ENCODE assay signal across 15 cellular contexts in genomic region chr13:37701306-37701705, GRCh38.
A peak's percentile ranks its signal among the peaks of the same experiment; 100 is the strongest.
DNase-seq lines count a peak whose midpoint lies in the region; ATAC-seq and TF ChIP-seq lines count a peak whose summit lies in the region.
"Had no signal": no experiment of that assay in that cellular context is flagged by ENCODE, and none has a peak within 500 bp of the region (broad histone marks: within the 10 kb centered on the region; RNA-seq: fewer than 3 reads in every experiment).

No MANE protein-coding gene starts in this region.

- peak overlapping the region; percentile 94 for H3K27ac ChIP-seq in brain microvascular endothelial cell
- peak overlapping the region in 1 of 2 donors; percentile 2 for H3K27ac ChIP-seq in left lung
- peak overlapping the region; percentile 45 for H3K27ac ChIP-seq in vagina
- H3K27ac ChIP-seq: VCaP had no signal

- H3K27me3 ChIP-seq in brain microvascular endothelial cell (replicated peaks) (no peaks in the 10 kb centered on the region), left lung (no peaks in the 10 kb centered on the region), vagina (no peaks in the 10 kb centered on the region)
- H3K27me3 ChIP-seq: right atrium auricular region had no signal

- H3K9me3 Mint-ChIP-seq in activated naive CD8-positive, alpha-beta T cell treated with anti-CD3 and anti-CD28 coated beads, Interleukin-2, amount 50 U/mL, for 24 hours = peaks cover 10% of the 10 kb centered on the region
- no peaks in the 10 kb centered on the region for H3K9me3 Mint-ChIP-seq in activated naive CD8-positive, alpha-beta T cell treated with anti-CD3 and anti-CD28 coated beads for 36 hours
- no peaks in the 10 kb centered on the region for H3K9me3 Mint-ChIP-seq in stimulated activated naive B cell treated with anti-CD40 and anti-IgM and Interleukin-4, amounts not matched to agents 10 μg/mL and 1 μg/mL and 100 μg/mL, for 72 hours

- peak overlapping the region; percentile 2 for H3K27ac Mint-ChIP-seq in activated naive CD8-positive, alpha-beta T cell treated with anti-CD3 and anti-CD28 coated beads, Interleukin-2, amount 50 U/mL, for 24 hours
- no peak overlapping the region for H3K27ac Mint-ChIP-seq in activated naive CD8-positive, alpha-beta T cell treated with anti-CD3 and anti-CD28 coated beads for 36 hours
- no peak overlapping the region for H3K27ac Mint-ChIP-seq in stimulated activated naive B cell treated with anti-CD40 and anti-IgM and Interleukin-4, amounts not matched to agents 10 μg/mL and 1 μg/mL and 100 μg/mL, for 72 hours
- H3K27ac Mint-ChIP-seq: naive thymus-derived CD8-positive, alpha-beta T cell had no signal

- H3K4me3 ChIP-seq in brain microvascular endothelial cell (ENCODE audit: low read depth, low read length) = no peak overlapping the region
- no peak overlapping the region for H3K4me3 ChIP-seq in left lung
- H3K4me3 ChIP-seq in vagina = no peak overlapping the region
- H3K4me3 ChIP-seq: right atrium auricular region had no signal

- H3K4me3 Mint-ChIP-seq in activated naive CD8-positive, alpha-beta T cell treated with anti-CD3 and anti-CD28 coated beads, Interleukin-2, amount 50 U/mL, for 24 hours = no peak overlapping the region
- no peak overlapping the region for H3K4me3 Mint-ChIP-seq in activated naive CD8-positive, alpha-beta T cell treated with anti-CD3 and anti-CD28 coated beads for 36 hours
- no peak overlapping the region for H3K4me3 Mint-ChIP-seq in stimulated activated naive B cell treated with anti-CD40 and anti-IgM and Interleukin-4, amounts not matched to agents 10 μg/mL and 1 μg/mL and 100 μg/mL, for 72 hours
- H3K4me3 Mint-ChIP-seq: naive thymus-derived CD8-positive, alpha-beta T cell had no signal

- TF ChIP-seq POLR2A in vagina (IDR thresholded peaks at IDR 0.05) = no peak

- ATAC-seq in activated naive CD8-positive, alpha-beta T cell treated with anti-CD3 and anti-CD28 coated beads, Interleukin-2, amount 50 U/mL, for 24 hours = no peak
- ATAC-seq in left lung = peak; percentile 35
- no peak for ATAC-seq in stimulated activated naive B cell treated with anti-CD40 and anti-IgM and Interleukin-4, amounts not matched to agents 10 μg/mL and 1 μg/mL and 100 μg/mL, for 72 hours (replicated peaks)
- ATAC-seq: naive thymus-derived CD8-positive, alpha-beta T cell had no signal

- intact Hi-C loops in left lung (cut with DNase I) (no loop called here), vagina (cut with DNase I) (no loop called here)

- H3K36me3 Mint-ChIP-seq in activated naive CD8-positive, alpha-beta T cell treated with anti-CD3 and anti-CD28 coated beads, Interleukin-2, amount 50 U/mL, for 24 hours (ENCODE audit: low read depth) = no peaks in the 10 kb centered on the region
- no peaks in the 10 kb centered on the region for H3K36me3 Mint-ChIP-seq in activated naive CD8-positive, alpha-beta T cell treated with anti-CD3 and anti-CD28 coated beads for 36 hours
- no peaks in the 10 kb centered on the region for H3K36me3 Mint-ChIP-seq in stimulated activated naive B cell treated with anti-CD40 and anti-IgM and Interleukin-4, amounts not matched to agents 10 μg/mL and 1 μg/mL and 100 μg/mL, for 72 hours
- H3K36me3 Mint-ChIP-seq: naive thymus-derived CD8-positive, alpha-beta T cell had no signal

- TF ChIP-seq CTCF in brain microvascular endothelial cell (IDR thresholded peaks at IDR 0.05; ENCODE audit: low read depth, low read length, missing control alignments) = no peak
- no peak for TF ChIP-seq CTCF in left lung (IDR thresholded peaks at IDR 0.05)
- TF ChIP-seq CTCF in vagina (IDR thresholded peaks at IDR 0.05) = no peak

- no peak for DNase-seq in activated naive CD8-positive, alpha-beta T cell treated with anti-CD3 and anti-CD28 coated beads, Interleukin-2, amount 50 U/mL, for 24 hours
- no peak for DNase-seq in activated naive CD8-positive, alpha-beta T cell treated with anti-CD3 and anti-CD28 coated beads for 36 hours
- DNase-seq in brain microvascular endothelial cell = peak; percentile 79
- DNase-seq in left lung = no peak
- DNase-seq in vagina (ENCODE audit: extremely low spot score in 2 of 2) = no peak
- no peak for DNase-seq in stimulated activated naive B cell treated with anti-CD40 and anti-IgM and Interleukin-4, amounts not matched to agents 10 μg/mL and 1 μg/mL and 100 μg/mL, for 72 hours
- DNase-seq in DMS53 (lab: John Stamatoyannopoulos, UW) = no peak
- DNase-seq in NCI-H146 (lab: John Stamatoyannopoulos, UW) = no peak
- DNase-seq: activated gamma-delta T cell treated with Interleukin-2 at 50 U/mL for 16 hours; naive thymus-derived CD8-positive, alpha-beta T cell; NCI-H1092; NCI-H345; stimulated activated naive CD4-positive, alpha-beta T cell had no signal

- H3K9me3 ChIP-seq in left lung = no peaks in the 10 kb centered on the region
- no peaks in the 10 kb centered on the region for H3K9me3 ChIP-seq in vagina
- H3K9me3 ChIP-seq: right atrium auricular region had no signal

- in situ Hi-C loops in brain microvascular endothelial cell (cut with HindIII; ENCODE audit: low pct_ligation_motif_present, low sequenced_read_pairs) = no loop called here

- no peaks in the 10 kb centered on the region for H3K36me3 ChIP-seq in brain microvascular endothelial cell (replicated peaks)
- H3K36me3 ChIP-seq in left lung = no peaks in the 10 kb centered on the region
- H3K36me3 ChIP-seq in vagina = no peaks in the 10 kb centered on the region
- H3K36me3 ChIP-seq: right atrium auricular region had no signal

- H3K4me1 ChIP-seq in left lung = no peaks in the 10 kb centered on the region
- H3K4me1 ChIP-seq in vagina = no peaks in the 10 kb centered on the region
- H3K4me1 ChIP-seq: right atrium auricular region had no signal

- no peaks in the 10 kb centered on the region for H3K27me3 Mint-ChIP-seq in activated naive CD8-positive, alpha-beta T cell treated with anti-CD3 and anti-CD28 coated beads, Interleukin-2, amount 50 U/mL, for 24 hours
- no peaks in the 10 kb centered on the region for H3K27me3 Mint-ChIP-seq in activated naive CD8-positive, alpha-beta T cell treated with anti-CD3 and anti-CD28 coated beads for 36 hours
- no peaks in the 10 kb centered on the region for H3K27me3 Mint-ChIP-seq in stimulated activated naive B cell treated with anti-CD40 and anti-IgM and Interleukin-4, amounts not matched to agents 10 μg/mL and 1 μg/mL and 100 μg/mL, for 72 hours

- no peaks in the 10 kb centered on the region for H3K4me1 Mint-ChIP-seq in activated naive CD8-positive, alpha-beta T cell treated with anti-CD3 and anti-CD28 coated beads, Interleukin-2, amount 50 U/mL, for 24 hours
- H3K4me1 Mint-ChIP-seq in activated naive CD8-positive, alpha-beta T cell treated with anti-CD3 and anti-CD28 coated beads for 36 hours = no peaks in the 10 kb centered on the region
- H3K4me1 Mint-ChIP-seq in stimulated activated naive B cell treated with anti-CD40 and anti-IgM and Interleukin-4, amounts not matched to agents 10 μg/mL and 1 μg/mL and 100 μg/mL, for 72 hours = no peaks in the 10 kb centered on the region
- H3K4me1 Mint-ChIP-seq: naive thymus-derived CD8-positive, alpha-beta T cell had no signal
